20 cellular contexts compared by ENCODE assay signal in the genomic region with DNA sequence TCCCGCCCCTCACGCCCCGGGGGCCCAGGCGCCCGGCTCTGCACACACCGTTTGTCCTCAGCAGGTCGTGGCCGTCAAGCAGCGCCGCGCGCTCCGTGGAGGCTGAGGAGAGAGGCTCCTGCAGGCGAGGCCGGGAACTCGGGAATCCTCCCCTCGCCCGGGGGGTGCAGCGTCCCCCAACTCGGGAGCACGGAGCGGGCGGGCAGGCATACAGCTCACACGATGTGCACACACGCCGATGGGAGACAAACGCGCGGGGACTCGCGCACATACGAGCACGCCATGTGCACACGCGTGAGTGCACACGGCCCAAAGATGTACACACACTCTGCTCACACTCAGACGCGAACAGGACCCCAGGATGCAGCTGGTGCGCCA. TPM values are rescaled to one million over a fixed set of nuclear protein-coding genes. Genes with fewer than 3 reads are reported as not detected.
DNase-seq lines count a peak whose midpoint lies in the region; ATAC-seq, FAIRE-seq and TF ChIP-seq lines count a peak whose summit lies in the region.
"Had no signal": no experiment of that assay in that cellular context is flagged by ENCODE, and none has a peak within 500 bp of the region (broad histone marks: within the 10 kb centered on the region; RNA-seq: fewer than 3 reads in every experiment).

No MANE protein-coding gene starts in this region.

- BruUV-seq in HepG2 (replicated peaks; lab: Mats Ljungman, UMichigan): no TSS peak

- H3K27ac ChIP-seq in liver (ENCODE audit: low read depth in 1 of 2, low read length in 2 of 2) (no peak overlapping the region), HepG2 (ENCODE audit: extremely low read length, insufficient read depth, low read length) (no peak overlapping the region), neuronal stem cell (replicated peaks; ENCODE audit: low read length) (no peak overlapping the region)

- POLR2A ChIA-PET in HepG2 (lab: Yijun Ruan, JAX): no interaction called here

- H3K4me1 ChIP-seq in liver (ENCODE audit: control insufficient read depth in 4 of 4, insufficient read depth in 4 of 4, low read length in 3 of 4) (peaks cover 0 to 2% (median 0%) of the 10 kb centered on the region in 4 donors), HepG2 (ENCODE audit: insufficient read depth, low read length) (no peaks in the 10 kb centered on the region), neuronal stem cell (ENCODE audit: control insufficient read depth in 2 of 2, insufficient read depth in 1 of 2, low read depth in 1 of 2, low read length in 2 of 2) (no peaks in the 10 kb centered on the region)
- H3K4me1 ChIP-seq: BE2C had no signal

- intact Hi-C loops in HepG2 (cut with micrococcal nuclease; ENCODE audit: unreplicated experiment): no loop called here
- intact Hi-C loops in dendritic cell treated with granulocyte-macrophage colony-stimulating factor and Interleukin-4, amounts not matched to agents 40 ng/mL and 50 ng/mL, for 4 days (cut with micrococcal nuclease): loop anchor here (5.0 kb wide), 1 partner anchor 34 kb away; no protein-coding TSS in a partner anchor

- H2BK12ac ChIP-seq in neuronal stem cell (ENCODE audit: low read length): no peak overlapping the region

- H3K79me2 ChIP-seq in HepG2 (ENCODE audit: insufficient read depth, low read length): no peaks in the 10 kb centered on the region

- peaks cover 65% of the 10 kb centered on the region for H3K36me3 Mint-ChIP-seq in dendritic cell treated with granulocyte-macrophage colony-stimulating factor and Interleukin-4, amounts not matched to agents 40 ng/mL and 50 ng/mL, for 4 days (ENCODE audit: low read depth)
- H3K36me3 Mint-ChIP-seq: CD4-positive, CD25-positive, alpha-beta regulatory T cell; CD8-positive, alpha-beta memory T cell had no signal

- CTCF ChIA-PET in HepG2 (lab: Yijun Ruan, JAX; ENCODE audit: low intra/inter-chr PET ratio, low total read pairs): no interaction called here

- H2BK120ac ChIP-seq in neuronal stem cell (ENCODE audit: low read depth, low read length): no peak overlapping the region

- FAIRE-seq in HepG2 (lab: Jason Lieb, UNC): no peak
- FAIRE-seq: D721Med, G401.6, GM12891, GM19239 had no signal

- H3K4me3 Mint-ChIP-seq in dendritic cell treated with granulocyte-macrophage colony-stimulating factor and Interleukin-4, amounts not matched to agents 40 ng/mL and 50 ng/mL, for 4 days: peak overlapping the region; percentile 78
- H3K4me3 Mint-ChIP-seq: CD4-positive, CD25-positive, alpha-beta regulatory T cell; CD8-positive, alpha-beta memory T cell; HFFc6 had no signal

- no peak for TF ChIP-seq CTCF in liver (IDR thresholded peaks at IDR 0.05; ENCODE audit: low read depth, low read length, missing input control)
- no peak for TF ChIP-seq CTCF in HepG2 (CRISPR knock-in tag; IDR thresholded peaks at IDR 0.05)
- no peak for TF ChIP-seq CTCF in foreskin fibroblast (IDR thresholded peaks at IDR 0.05; ENCODE audit: low read depth, low read length)

- H3K79me1 ChIP-seq in neuronal stem cell (ENCODE audit: low read depth, low read length): no peaks in the 10 kb centered on the region

- TF ChIP-seq EP300 in HepG2 (IDR thresholded peaks at IDR 0.05; ENCODE audit: low read depth in 2 of 2, low read length in 2 of 2) (no peak), HepG2 (CRISPR knock-in tag; IDR thresholded peaks at IDR 0.05; ENCODE audit: borderline replicate concordance) (no peak)

- H2BK15ac ChIP-seq in neuronal stem cell (ENCODE audit: low read length): no peak overlapping the region

- H2AFZ ChIP-seq in HepG2 (ENCODE audit: low read length): no peak overlapping the region
- no peak overlapping the region for H2AFZ ChIP-seq in neuronal stem cell (ENCODE audit: low read length)

- WGBS in liver: 49% methylated on average over 39 of the region's 39 CpGs
- WGBS in HepG2 (ENCODE audit: low lambda C conversion rate): 66% methylated on average over 24 of the region's 39 CpGs
- no CpG with 5 or more reads among the region's 39 CpGs for WGBS in neuronal stem cell (ENCODE audit: extremely low coverage in 2 of 2, insufficient read length in 2 of 2, insufficient replicate concordance in 1 of 2), 2 donors

- H2BK5ac ChIP-seq in neuronal stem cell (ENCODE audit: low read length): no peak overlapping the region

- H3K9me3 ChIP-seq in liver (ENCODE audit: control insufficient read depth in 4 of 4, low read length in 3 of 4) (no peaks in the 10 kb centered on the region), HepG2 (ENCODE audit: low read length) (no peaks in the 10 kb centered on the region), neuronal stem cell (replicated peaks in 1 of 2; ENCODE audit: control insufficient read depth in 2 of 2, insufficient read depth in 1 of 2, low read depth in 1 of 2, low read length in 2 of 2) (peaks cover 0 to 2% of the 10 kb centered on the region in 2 donors)
- H3K9me3 ChIP-seq: BE2C had no signal

- H3K23ac ChIP-seq in neuronal stem cell (ENCODE audit: low read depth, low read length, poor library complexity): no peak overlapping the region

- H3K27me3 Mint-ChIP-seq in dendritic cell treated with granulocyte-macrophage colony-stimulating factor and Interleukin-4, amounts not matched to agents 40 ng/mL and 50 ng/mL, for 4 days: no peaks in the 10 kb centered on the region

- no peak for TF ChIP-seq RAD21 in liver (IDR thresholded peaks at IDR 0.05)
- no peak for TF ChIP-seq RAD21 in HepG2 (CRISPR knock-in tag; IDR thresholded peaks at IDR 0.05)

- H3K9ac ChIP-seq in liver (ENCODE audit: low read depth in 1 of 2, low read length in 2 of 2) (no peak overlapping the region), HepG2 (ENCODE audit: insufficient read depth, low read depth, low read length) (no peak overlapping the region), neuronal stem cell (ENCODE audit: low read depth, low read length, poor library complexity) (no peak overlapping the region)

- DNase-seq in HepG2 (ENCODE audit: low spot score) (no peak), neuronal stem cell (ENCODE audit: low spot score) (no peak), foreskin fibroblast (no peak), SHP77 treated with DMSO at 0.1 percent for 48 hours (lab: John Stamatoyannopoulos, UW) (no peak)
- DNase-seq: BE2C; CD4-positive, CD25-positive, alpha-beta regulatory T cell; CD8-positive, alpha-beta memory T cell; COR-L47; GOT3; HFFc6 had no signal

- no peak overlapping the region for H3K4me2 ChIP-seq in HepG2 (ENCODE audit: low read depth, low read length)
- H3K4me2 ChIP-seq in neuronal stem cell (ENCODE audit: insufficient read depth, low read length, poor library complexity, severe bottlenecking): no peak overlapping the region

- H4K8ac ChIP-seq in neuronal stem cell (ENCODE audit: low read depth, low read length): no peak overlapping the region

- H3K14ac ChIP-seq in neuronal stem cell (ENCODE audit: low read length): peak overlapping the region; percentile 56

- peak overlapping the region; percentile 90 for H3K27ac Mint-ChIP-seq in dendritic cell treated with granulocyte-macrophage colony-stimulating factor and Interleukin-4, amounts not matched to agents 40 ng/mL and 50 ng/mL, for 4 days
- H3K27ac Mint-ChIP-seq: CD4-positive, CD25-positive, alpha-beta regulatory T cell; CD8-positive, alpha-beta memory T cell; HFFc6 had no signal

- no peak for TF ChIP-seq POLR2A in HepG2 (IDR thresholded peaks at IDR 0.05; ENCODE audit: insufficient read depth in 1 of 2, low read depth in 2 of 2, low read length in 2 of 2)

- peaks cover 88% of the 10 kb centered on the region for H3K4me1 Mint-ChIP-seq in dendritic cell treated with granulocyte-macrophage colony-stimulating factor and Interleukin-4, amounts not matched to agents 40 ng/mL and 50 ng/mL, for 4 days (ENCODE audit: low read depth)

- H3K36me3 ChIP-seq in liver (ENCODE audit: control insufficient read depth in 4 of 4, insufficient read depth in 3 of 4, low read depth in 1 of 4, low read length in 3 of 4) (no peaks in the 10 kb centered on the region), HepG2 (replicated peaks in 1 of 2; ENCODE audit: control insufficient read depth in 1 of 2, insufficient read depth in 2 of 2, low read length in 2 of 2) (no peaks in the 10 kb centered on the region), neuronal stem cell (replicated peaks in 1 of 2; ENCODE audit: control insufficient read depth in 2 of 2, insufficient read depth in 2 of 2, low read length in 2 of 2) (no peaks in the 10 kb centered on the region)
- H3K36me3 ChIP-seq: BE2C had no signal

- H4K20me1 ChIP-seq in HepG2 (ENCODE audit: insufficient read depth, low read length): no peaks in the 10 kb centered on the region

- no peak overlapping the region for H3K4ac ChIP-seq in neuronal stem cell (ENCODE audit: low read length)

- in situ Hi-C loops in HepG2 (cut with HindIII; ENCODE audit: extremely low pct_ligation_motif_present, low pct_unique_long_range_greater_than_20kb): no loop called here

- no peaks in the 10 kb centered on the region for H3K9me3 Mint-ChIP-seq in dendritic cell treated with granulocyte-macrophage colony-stimulating factor and Interleukin-4, amounts not matched to agents 40 ng/mL and 50 ng/mL, for 4 days
- H3K9me3 Mint-ChIP-seq: HFFc6 had no signal

- peak overlapping the region; percentile 17 for H3K18ac ChIP-seq in neuronal stem cell (ENCODE audit: low read length)

- ATAC-seq in HepG2: no peak
- ATAC-seq in GM21619 (IDR thresholded peaks at IDR 0.05; ENCODE audit: unreplicated experiment): no peak
- ATAC-seq: HCT116 had no signal

- H3K4me3 ChIP-seq in liver (ENCODE audit: low read depth in 1 of 3, low read length in 3 of 3): peak overlapping the region in 2 of 3 donors; percentile 7 to 29
- no peak overlapping the region for H3K4me3 ChIP-seq in HepG2 (replicated peaks in 1 of 3; ENCODE audit: insufficient read depth in 1 of 3, low read depth in 2 of 3, low read length in 3 of 3)
- H3K4me3 ChIP-seq in neuronal stem cell (ENCODE audit: low read length in 2 of 2): peak overlapping the region in 1 of 2 donors; percentile 47
- H3K4me3 ChIP-seq in foreskin fibroblast (ENCODE audit: low read depth in 1 of 2, low read length in 2 of 2): no peak overlapping the region

- H2AK5ac ChIP-seq in neuronal stem cell (ENCODE audit: low read depth, low read length): no peak overlapping the region

- peaks cover 0 to 9% (median 2%) of the 10 kb centered on the region in 4 donors for H3K27me3 ChIP-seq in liver (ENCODE audit: control insufficient read depth in 4 of 4, insufficient read depth in 4 of 4, low read length in 3 of 4)
- peaks cover 1 to 31% of the 10 kb centered on the region in 2 experiments; a peak in 3 of 5 replicates for H3K27me3 ChIP-seq in HepG2 (ENCODE audit: control insufficient read depth in 1 of 2, insufficient read depth in 2 of 2, low read length in 2 of 2)
- peaks cover 20 to 54% (median 52%) of the 10 kb centered on the region in 3 experiments for H3K27me3 ChIP-seq in neuronal stem cell (ENCODE audit: control insufficient read depth in 3 of 3, insufficient read depth in 3 of 3, low read depth in 1 of 3, low read length in 3 of 3)

- H4K91ac ChIP-seq in neuronal stem cell (ENCODE audit: low read depth, low read length, poor library complexity): no peak overlapping the region

RNA-seq across cellular contexts. Expression of a gene that starts 0.7 kb away (rescaled TPM):
- total RNA-seq in liver (10 to 100 TPM in 1 of 2 donors, 1 to 10 TPM in 1; 7.7 to 43.9 TPM), HepG2 (2016; rRNA removed; fragmentation: Illumina TruSeq; extraction: Trizol) (not detected in 2 replicates)
- polyA plus RNA-seq in liver (10 to 100 TPM; 47.4 to 69.0 TPM), HepG2 (2011; rRNA removed) (not detected in 2 replicates)
- not detected in 2 replicates for total RNA-seq in HepG2 (2016; cell fraction: cytosol; rRNA removed; fragmentation: Illumina TruSeq; extraction: Trizol; ENCODE audit: low read depth)
- total RNA-seq in HepG2 (2016; cell fraction: insoluble cytoplasmic fraction; rRNA removed; fragmentation: Illumina TruSeq; extraction: Trizol): not detected in 2 replicates
- total RNA-seq in HepG2 (2016; cell fraction: membrane; rRNA removed; fragmentation: Illumina TruSeq; extraction: Trizol): not detected in 2 replicates
- not detected in 2 replicates for total RNA-seq in HepG2 (2016; cell fraction: nucleus; rRNA removed; fragmentation: Illumina TruSeq; extraction: Trizol)
- not detected in 2 replicates for polyA plus RNA-seq in HepG2 (2011; cell fraction: cytosol; rRNA removed)
- polyA plus RNA-seq in HepG2 (2011; cell fraction: nucleus; rRNA removed): not detected in 2 replicates
- not detected in 2 replicates for polyA plus RNA-seq in HepG2 (2012)
- not detected in 2 replicates for polyA plus RNA-seq in HepG2 (2016; cell fraction: cytosol; fragmentation: Illumina TruSeq; extraction: Trizol; ENCODE audit: low read depth)
- not detected in 2 replicates for polyA plus RNA-seq in HepG2 (2016; cell fraction: insoluble cytoplasmic fraction; fragmentation: Illumina TruSeq; extraction: Trizol; ENCODE audit: low read depth)
- polyA plus RNA-seq in HepG2 (2016; cell fraction: membrane; fragmentation: Illumina TruSeq; extraction: Trizol; ENCODE audit: low read depth): not detected in 2 replicates
- not detected in 2 replicates for polyA plus RNA-seq in HepG2 (2016; cell fraction: nucleus; fragmentation: Illumina TruSeq; extraction: Trizol; ENCODE audit: insufficient read depth, low read depth)
- not detected in 2 replicates for polyA minus RNA-seq in HepG2 (2011; rRNA and poly(A)+ RNA removed; ENCODE audit: low replicate concordance)
- polyA minus RNA-seq in HepG2 (2011; cell fraction: cytosol; rRNA and poly(A)+ RNA removed): not detected in 2 replicates
- not detected in 2 replicates for polyA minus RNA-seq in HepG2 (2011; cell fraction: nucleus; rRNA and poly(A)+ RNA removed)
- polyA plus RNA-seq in neuronal stem cell (2013, experiment 1 of 2): not detected
- not detected for polyA plus RNA-seq in neuronal stem cell (2013, experiment 2 of 2)
- total RNA-seq: A172; CD4-positive, CD25-positive, alpha-beta regulatory T cell; CD8-positive, alpha-beta memory T cell; H7; HFFc6 had no signal
- polyA plus RNA-seq: CD4-positive, CD25-positive, alpha-beta regulatory T cell; CD8-positive, alpha-beta memory T cell had no signal

RNA-seq across cellular contexts. Expression of a gene that starts 16.1 kb away (rescaled TPM):
- total RNA-seq in liver (1 to 10 TPM; 1.6 to 1.9 TPM), HepG2 (2016; rRNA removed; fragmentation: Illumina TruSeq; extraction: Trizol) (not detected in 2 replicates)
- polyA plus RNA-seq in liver (1 to 10 TPM in 1 of 2 donors, under 1 TPM in 1; 0.44 to 3.5 TPM), HepG2 (2011; rRNA removed) (not detected in 2 replicates)
- not detected in 2 replicates for total RNA-seq in HepG2 (2016; cell fraction: cytosol; rRNA removed; fragmentation: Illumina TruSeq; extraction: Trizol; ENCODE audit: low read depth)
- not detected in 2 replicates for total RNA-seq in HepG2 (2016; cell fraction: insoluble cytoplasmic fraction; rRNA removed; fragmentation: Illumina TruSeq; extraction: Trizol)
- not detected in 2 replicates for total RNA-seq in HepG2 (2016; cell fraction: membrane; rRNA removed; fragmentation: Illumina TruSeq; extraction: Trizol)
- not detected in 2 replicates for total RNA-seq in HepG2 (2016; cell fraction: nucleus; rRNA removed; fragmentation: Illumina TruSeq; extraction: Trizol)
- polyA plus RNA-seq in HepG2 (2011; cell fraction: cytosol; rRNA removed): not detected in 2 replicates
- not detected in 2 replicates for polyA plus RNA-seq in HepG2 (2011; cell fraction: nucleus; rRNA removed)
- not detected in 2 replicates for polyA plus RNA-seq in HepG2 (2012)
- polyA plus RNA-seq in HepG2 (2016; cell fraction: cytosol; fragmentation: Illumina TruSeq; extraction: Trizol; ENCODE audit: low read depth): not detected in 2 replicates
- not detected in 2 replicates for polyA plus RNA-seq in HepG2 (2016; cell fraction: insoluble cytoplasmic fraction; fragmentation: Illumina TruSeq; extraction: Trizol; ENCODE audit: low read depth)
- polyA plus RNA-seq in HepG2 (2016; cell fraction: membrane; fragmentation: Illumina TruSeq; extraction: Trizol; ENCODE audit: low read depth): not detected in 2 replicates
- not detected in 2 replicates for polyA plus RNA-seq in HepG2 (2016; cell fraction: nucleus; fragmentation: Illumina TruSeq; extraction: Trizol; ENCODE audit: insufficient read depth, low read depth)
- not detected in 2 replicates for polyA minus RNA-seq in HepG2 (2011; rRNA and poly(A)+ RNA removed; ENCODE audit: low replicate concordance)
- not detected in 2 replicates for polyA minus RNA-seq in HepG2 (2011; cell fraction: cytosol; rRNA and poly(A)+ RNA removed)
- not detected in 2 replicates for polyA minus RNA-seq in HepG2 (2011; cell fraction: nucleus; rRNA and poly(A)+ RNA removed)
- not detected for polyA plus RNA-seq in neuronal stem cell (2013, experiment 1 of 2)
- not detected for polyA plus RNA-seq in neuronal stem cell (2013, experiment 2 of 2)
- total RNA-seq: A172; CD4-positive, CD25-positive, alpha-beta regulatory T cell; H7; HFFc6 had no signal
- polyA plus RNA-seq: CD4-positive, CD25-positive, alpha-beta regulatory T cell; CD8-positive, alpha-beta memory T cell had no signal

RNA-seq across cellular contexts. Expression of a gene that starts 29.3 kb away (rescaled TPM):
- total RNA-seq in liver (under 1 TPM in 1 of 2 donors, not detected in 1; 0.14 TPM), HepG2 (2016; rRNA removed; fragmentation: Illumina TruSeq; extraction: Trizol) (not detected in 2 replicates)
- polyA plus RNA-seq in liver (not detected), HepG2 (2011; rRNA removed) (not detected in 2 replicates)
- not detected in 2 replicates for total RNA-seq in HepG2 (2016; cell fraction: cytosol; rRNA removed; fragmentation: Illumina TruSeq; extraction: Trizol; ENCODE audit: low read depth)
- not detected in 2 replicates for total RNA-seq in HepG2 (2016; cell fraction: insoluble cytoplasmic fraction; rRNA removed; fragmentation: Illumina TruSeq; extraction: Trizol)
- not detected in 2 replicates for total RNA-seq in HepG2 (2016; cell fraction: membrane; rRNA removed; fragmentation: Illumina TruSeq; extraction: Trizol)
- total RNA-seq in HepG2 (2016; cell fraction: nucleus; rRNA removed; fragmentation: Illumina TruSeq; extraction: Trizol): not detected in 2 replicates
- 0.03 TPM in 1 of 2 replicates, not detected in the other for polyA plus RNA-seq in HepG2 (2011; cell fraction: cytosol; rRNA removed)
- 0.09 TPM in 1 of 2 replicates, not detected in the other for polyA plus RNA-seq in HepG2 (2011; cell fraction: nucleus; rRNA removed)
- polyA plus RNA-seq in HepG2 (2012): not detected in 2 replicates
- polyA plus RNA-seq in HepG2 (2016; cell fraction: cytosol; fragmentation: Illumina TruSeq; extraction: Trizol; ENCODE audit: low read depth): not detected in 2 replicates
- polyA plus RNA-seq in HepG2 (2016; cell fraction: insoluble cytoplasmic fraction; fragmentation: Illumina TruSeq; extraction: Trizol; ENCODE audit: low read depth): not detected in 2 replicates
- polyA plus RNA-seq in HepG2 (2016; cell fraction: membrane; fragmentation: Illumina TruSeq; extraction: Trizol; ENCODE audit: low read depth): not detected in 2 replicates
- not detected in 2 replicates for polyA plus RNA-seq in HepG2 (2016; cell fraction: nucleus; fragmentation: Illumina TruSeq; extraction: Trizol; ENCODE audit: insufficient read depth, low read depth)
- polyA minus RNA-seq in HepG2 (2011; rRNA and poly(A)+ RNA removed; ENCODE audit: low replicate concordance): 0.14 TPM in 1 of 2 replicates, not detected in the other
- not detected in 2 replicates for polyA minus RNA-seq in HepG2 (2011; cell fraction: cytosol; rRNA and poly(A)+ RNA removed)
- polyA minus RNA-seq in HepG2 (2011; cell fraction: nucleus; rRNA and poly(A)+ RNA removed): not detected in 2 replicates
- 0.03 TPM for polyA plus RNA-seq in neuronal stem cell (2013, experiment 1 of 2)
- polyA plus RNA-seq in neuronal stem cell (2013, experiment 2 of 2): not detected
- total RNA-seq: A172; CD4-positive, CD25-positive, alpha-beta regulatory T cell; H7; HFFc6 had no signal
- polyA plus RNA-seq: CD8-positive, alpha-beta memory T cell had no signal

RNA-seq across cellular contexts. Expression of a gene that starts 31.8 kb away (rescaled TPM):
- total RNA-seq in liver (10 to 100 TPM; 22.2 to 33.0 TPM), HepG2 (2016; rRNA removed; fragmentation: Illumina TruSeq; extraction: Trizol) (not detected in 2 replicates)
- polyA plus RNA-seq in liver (10 to 100 TPM; 32.7 to 33.5 TPM), HepG2 (2011; rRNA removed) (0.07 TPM in 1 of 2 replicates, not detected in the other)
- total RNA-seq in HepG2 (2016; cell fraction: cytosol; rRNA removed; fragmentation: Illumina TruSeq; extraction: Trizol; ENCODE audit: low read depth): not detected in 2 replicates
- not detected in 2 replicates for total RNA-seq in HepG2 (2016; cell fraction: insoluble cytoplasmic fraction; rRNA removed; fragmentation: Illumina TruSeq; extraction: Trizol)
- not detected in 2 replicates for total RNA-seq in HepG2 (2016; cell fraction: membrane; rRNA removed; fragmentation: Illumina TruSeq; extraction: Trizol)
- total RNA-seq in HepG2 (2016; cell fraction: nucleus; rRNA removed; fragmentation: Illumina TruSeq; extraction: Trizol): not detected in 2 replicates
- polyA plus RNA-seq in HepG2 (2011; cell fraction: cytosol; rRNA removed): not detected in 2 replicates
- not detected in 2 replicates for polyA plus RNA-seq in HepG2 (2011; cell fraction: nucleus; rRNA removed)
- polyA plus RNA-seq in HepG2 (2012): not detected in 2 replicates
- polyA plus RNA-seq in HepG2 (2016; cell fraction: cytosol; fragmentation: Illumina TruSeq; extraction: Trizol; ENCODE audit: low read depth): not detected in 2 replicates
- not detected in 2 replicates for polyA plus RNA-seq in HepG2 (2016; cell fraction: insoluble cytoplasmic fraction; fragmentation: Illumina TruSeq; extraction: Trizol; ENCODE audit: low read depth)
- polyA plus RNA-seq in HepG2 (2016; cell fraction: membrane; fragmentation: Illumina TruSeq; extraction: Trizol; ENCODE audit: low read depth): not detected in 2 replicates
- polyA plus RNA-seq in HepG2 (2016; cell fraction: nucleus; fragmentation: Illumina TruSeq; extraction: Trizol; ENCODE audit: insufficient read depth, low read depth): not detected in 2 replicates
- not detected in 2 replicates for polyA minus RNA-seq in HepG2 (2011; rRNA and poly(A)+ RNA removed; ENCODE audit: low replicate concordance)
- polyA minus RNA-seq in HepG2 (2011; cell fraction: cytosol; rRNA and poly(A)+ RNA removed): not detected in 2 replicates
- not detected in 2 replicates for polyA minus RNA-seq in HepG2 (2011; cell fraction: nucleus; rRNA and poly(A)+ RNA removed)
- polyA plus RNA-seq in neuronal stem cell (2013, experiment 1 of 2): not detected
- polyA plus RNA-seq in neuronal stem cell (2013, experiment 2 of 2): not detected
- total RNA-seq: CD4-positive, CD25-positive, alpha-beta regulatory T cell; CD8-positive, alpha-beta memory T cell; H7; HFFc6 had no signal
- polyA plus RNA-seq: CD8-positive, alpha-beta memory T cell had no signal

RNA-seq across cellular contexts. Expression of a gene that starts 50.6 kb away (rescaled TPM):
- 10 to 100 TPM; 22.5 to 38.3 TPM for total RNA-seq in liver
- 100 to 1,000 TPM in 1 of 2 donors, 10 to 100 TPM in 1; 72.1 to 130 TPM for polyA plus RNA-seq in liver
- 74.8 and 78.7 TPM in 2 replicates for total RNA-seq in HepG2 (2016; rRNA removed; fragmentation: Illumina TruSeq; extraction: Trizol)
- total RNA-seq in HepG2 (2016; cell fraction: cytosol; rRNA removed; fragmentation: Illumina TruSeq; extraction: Trizol; ENCODE audit: low read depth): 73.7 and 88.2 TPM in 2 replicates
- total RNA-seq in HepG2 (2016; cell fraction: insoluble cytoplasmic fraction; rRNA removed; fragmentation: Illumina TruSeq; extraction: Trizol): 85.8 and 87.4 TPM in 2 replicates
- 66.2 and 93.1 TPM in 2 replicates for total RNA-seq in HepG2 (2016; cell fraction: membrane; rRNA removed; fragmentation: Illumina TruSeq; extraction: Trizol)
- 38.3 and 41.5 TPM in 2 replicates for total RNA-seq in HepG2 (2016; cell fraction: nucleus; rRNA removed; fragmentation: Illumina TruSeq; extraction: Trizol)
- polyA plus RNA-seq in HepG2 (2011; rRNA removed): 38.5 and 53.6 TPM in 2 replicates
- polyA plus RNA-seq in HepG2 (2011; cell fraction: cytosol; rRNA removed): 23.1 and 50.4 TPM in 2 replicates
- polyA plus RNA-seq in HepG2 (2011; cell fraction: nucleus; rRNA removed): 17.6 and 18.8 TPM in 2 replicates
- 25.3 and 48.3 TPM in 2 replicates for polyA plus RNA-seq in HepG2 (2012)
- 68.2 and 80.1 TPM in 2 replicates for polyA plus RNA-seq in HepG2 (2016; cell fraction: cytosol; fragmentation: Illumina TruSeq; extraction: Trizol; ENCODE audit: low read depth)
- 78.0 and 80.4 TPM in 2 replicates for polyA plus RNA-seq in HepG2 (2016; cell fraction: insoluble cytoplasmic fraction; fragmentation: Illumina TruSeq; extraction: Trizol; ENCODE audit: low read depth)
- 55.0 and 69.6 TPM in 2 replicates for polyA plus RNA-seq in HepG2 (2016; cell fraction: membrane; fragmentation: Illumina TruSeq; extraction: Trizol; ENCODE audit: low read depth)
- polyA plus RNA-seq in HepG2 (2016; cell fraction: nucleus; fragmentation: Illumina TruSeq; extraction: Trizol; ENCODE audit: insufficient read depth, low read depth): 68.2 and 71.7 TPM in 2 replicates
- polyA minus RNA-seq in HepG2 (2011; rRNA and poly(A)+ RNA removed; ENCODE audit: low replicate concordance): 46.6 and 82.5 TPM in 2 replicates
- polyA minus RNA-seq in HepG2 (2011; cell fraction: cytosol; rRNA and poly(A)+ RNA removed): 36.2 and 41.8 TPM in 2 replicates
- polyA minus RNA-seq in HepG2 (2011; cell fraction: nucleus; rRNA and poly(A)+ RNA removed): 1.1 and 1.3 TPM in 2 replicates
- 57.8 TPM for polyA plus RNA-seq in neuronal stem cell (2013, experiment 1 of 2)
- polyA plus RNA-seq in neuronal stem cell (2013, experiment 2 of 2): 52.6 TPM

Comparison
In these comparisons a context has a peak if more than half of its experiments do, and no peak if none do; other contexts are left out.
1. H3K4me3 ChIP-seq: peak in liver (2 of 3); none in HepG2 (0 of 3) and foreskin fibroblast (0 of 2).
2. RNA of a gene that starts 0.7 kb away (total RNA-seq): 7.7 to 43.9 TPM in liver; not detected in HepG2; every median in the first group is over 4 times any median in the second.